Comparison of ENCODE assay signal across 1 cellular context in the genomic region with DNA sequence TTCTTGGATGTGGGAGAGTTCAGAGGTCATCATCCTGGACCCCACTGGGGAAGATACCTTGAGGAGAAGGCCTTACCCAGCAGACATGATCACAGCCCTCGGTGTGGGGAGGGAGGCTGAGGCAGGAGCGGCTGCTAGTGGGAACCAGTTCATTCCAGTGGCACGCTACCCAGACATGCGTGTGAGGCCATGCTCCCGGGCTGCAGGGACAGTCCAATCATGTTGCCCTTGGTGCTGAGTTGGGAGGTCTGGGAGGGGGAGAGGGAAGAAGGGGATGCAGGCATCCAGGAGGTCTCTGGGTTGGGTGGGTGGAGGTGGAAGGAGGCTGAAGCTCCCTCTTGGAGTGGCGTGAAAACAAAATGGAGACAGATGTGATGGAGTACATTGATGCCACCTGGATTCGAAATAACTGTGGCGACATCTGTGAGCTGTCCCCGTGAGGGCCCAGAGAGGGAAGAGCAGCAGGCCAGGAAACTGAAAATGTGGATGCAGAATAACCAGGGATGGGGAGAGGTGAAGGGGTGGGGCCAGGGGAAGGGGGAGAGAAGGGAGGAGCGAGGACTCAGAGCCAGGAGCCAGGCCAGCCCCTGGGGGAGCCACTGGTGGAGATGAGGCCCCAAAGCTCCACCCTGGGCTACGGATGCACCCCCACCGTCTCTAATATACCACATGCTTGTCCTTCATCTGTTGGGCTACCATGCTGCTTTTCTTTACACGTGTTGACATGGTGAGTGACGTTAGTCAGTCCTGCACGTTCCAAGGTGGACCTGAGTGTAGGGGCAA.
TF ChIP-seq lines count a peak whose summit lies in the region.

No MANE protein-coding gene starts in this region.

TF ChIP-seq in GM12878, 131 proteins besides CTCF, POLR2A, EP300 and RAD21:
- 0 out of 2 replicates have a peak, but pooled peaks have one; percentile 19 for TF ChIP-seq POLR2AphosphoS5 (IDR thresholded peaks at IDR 0.05; ENCODE audit: low read length)
- TF ChIP-seq, protein P1, sequence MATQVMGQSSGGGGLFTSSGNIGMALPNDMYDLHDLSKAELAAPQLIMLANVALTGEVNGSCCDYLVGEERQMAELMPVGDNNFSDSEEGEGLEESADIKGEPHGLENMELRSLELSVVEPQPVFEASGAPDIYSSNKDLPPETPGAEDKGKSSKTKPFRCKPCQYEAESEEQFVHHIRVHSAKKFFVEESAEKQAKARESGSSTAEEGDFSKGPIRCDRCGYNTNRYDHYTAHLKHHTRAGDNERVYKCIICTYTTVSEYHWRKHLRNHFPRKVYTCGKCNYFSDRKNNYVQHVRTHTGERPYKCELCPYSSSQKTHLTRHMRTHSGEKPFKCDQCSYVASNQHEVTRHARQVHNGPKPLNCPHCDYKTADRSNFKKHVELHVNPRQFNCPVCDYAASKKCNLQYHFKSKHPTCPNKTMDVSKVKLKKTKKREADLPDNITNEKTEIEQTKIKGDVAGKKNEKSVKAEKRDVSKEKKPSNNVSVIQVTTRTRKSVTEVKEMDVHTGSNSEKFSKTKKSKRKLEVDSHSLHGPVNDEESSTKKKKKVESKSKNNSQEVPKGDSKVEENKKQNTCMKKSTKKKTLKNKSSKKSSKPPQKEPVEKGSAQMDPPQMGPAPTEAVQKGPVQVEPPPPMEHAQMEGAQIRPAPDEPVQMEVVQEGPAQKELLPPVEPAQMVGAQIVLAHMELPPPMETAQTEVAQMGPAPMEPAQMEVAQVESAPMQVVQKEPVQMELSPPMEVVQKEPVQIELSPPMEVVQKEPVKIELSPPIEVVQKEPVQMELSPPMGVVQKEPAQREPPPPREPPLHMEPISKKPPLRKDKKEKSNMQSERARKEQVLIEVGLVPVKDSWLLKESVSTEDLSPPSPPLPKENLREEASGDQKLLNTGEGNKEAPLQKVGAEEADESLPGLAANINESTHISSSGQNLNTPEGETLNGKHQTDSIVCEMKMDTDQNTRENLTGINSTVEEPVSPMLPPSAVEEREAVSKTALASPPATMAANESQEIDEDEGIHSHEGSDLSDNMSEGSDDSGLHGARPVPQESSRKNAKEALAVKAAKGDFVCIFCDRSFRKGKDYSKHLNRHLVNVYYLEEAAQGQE (IDR thresholded peaks at IDR 0.05; ENCODE audit: low read depth, low read length): no peak
